8 cellular contexts compared by ENCODE assay signal in the genomic region with DNA sequence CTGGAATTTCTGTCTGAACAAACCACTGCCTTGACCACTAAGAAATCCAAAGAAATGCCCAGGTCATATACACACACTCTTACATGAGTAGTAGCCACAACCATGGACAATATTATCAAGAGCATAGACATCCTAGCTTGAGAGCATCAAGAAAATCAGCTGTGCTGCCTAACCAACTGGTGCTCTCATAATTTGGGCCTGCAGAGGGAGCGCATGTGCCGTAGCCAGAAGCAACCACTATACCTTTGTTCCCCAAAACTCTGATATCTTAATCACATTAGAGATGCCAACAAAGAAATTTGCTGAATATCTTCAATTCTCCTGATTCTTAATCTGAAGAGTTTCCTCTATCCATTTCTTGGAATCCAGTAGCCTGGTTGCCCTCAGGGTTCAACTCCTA.
A peak's percentile ranks its signal among the peaks of the same experiment; 100 is the strongest.
DNase-seq lines count a peak whose midpoint lies in the region; ATAC-seq lines count a peak whose summit lies in the region.

No MANE protein-coding gene starts in this region.

- peak; percentile 34 for DNase-seq in NCI-H82 (lab: John Stamatoyannopoulos, UW)
- DNase-seq in NCI-H82 treated with DMSO at 0.1 percent for 48 hours (lab: John Stamatoyannopoulos, UW; ENCODE audit: unreplicated experiment), result no peak
- DNase-seq in Karpas-422, result peak; percentile 70
- peak; percentile 16 to 27 for DNase-seq in activated CD4-positive, alpha-beta T cell treated with anti-CD3 and anti-CD28 coated beads, Interleukin-2, amount 50 U/mL, for 48 hours
- DNase-seq in iris pigment epithelial cell (ENCODE audit: low read depth), result peak; percentile 31
- no peak for DNase-seq in putamen (ENCODE audit: low spot score)
- no peak for DNase-seq in medulla oblongata (ENCODE audit: extremely low spot score)

- H3K36me3 ChIP-seq in Karpas-422 (ENCODE audit: insufficient read depth, low read length), result no peaks in the 10 kb centered on the region

- no peak overlapping the region for H3K27ac ChIP-seq in Karpas-422 (ENCODE audit: low read length)

- no peaks in the 10 kb centered on the region for H3K4me1 ChIP-seq in Karpas-422 (ENCODE audit: low read length)

- H3K9me2 ChIP-seq in Karpas-422 (replicated peaks; ENCODE audit: insufficient read depth, low read length), result no peaks in the 10 kb centered on the region

- H3K79me2 ChIP-seq in Karpas-422 (ENCODE audit: low read length), result no peaks in the 10 kb centered on the region

- no peaks in the 10 kb centered on the region for H3K27me3 ChIP-seq in Karpas-422 (ENCODE audit: low read length)

- H3K9ac ChIP-seq in Karpas-422 (ENCODE audit: low read length), result no peak overlapping the region

- H3K4me2 ChIP-seq in Karpas-422 (ENCODE audit: low read depth, low read length, poor library complexity, severe bottlenecking), result no peak overlapping the region

- no peak overlapping the region for H3K4me3 ChIP-seq in Karpas-422 (ENCODE audit: low read length)

- H4K20me1 ChIP-seq in Karpas-422 (ENCODE audit: insufficient read depth, low read depth, low read length), result no peaks in the 10 kb centered on the region

- no peak overlapping the region for H2AFZ ChIP-seq in Karpas-422 (ENCODE audit: low read length)

- ATAC-seq in HG03175 (IDR thresholded peaks at IDR 0.05; ENCODE audit: unreplicated experiment), result no peak

- no peaks in the 10 kb centered on the region for H3K9me3 ChIP-seq in Karpas-422 (ENCODE audit: low read length)

Comparison
In these comparisons a context has a peak if more than half of its experiments do, and no peak if none do; other contexts are left out.
1. DNase-seq: peak in NCI-H82 (single experiment), Karpas-422 (single experiment), activated CD4-positive, alpha-beta T cell treated with anti-CD3 and anti-CD28 coated beads, Interleukin-2, amount 50 U/mL, for 48 hours (2 of 2) and iris pigment epithelial cell (single experiment); none in NCI-H82 treated with DMSO at 0.1 percent for 48 hours (single experiment), putamen (single experiment) and medulla oblongata (single experiment).